ENCODE assay signal across 11 cellular contexts in the genomic region with DNA sequence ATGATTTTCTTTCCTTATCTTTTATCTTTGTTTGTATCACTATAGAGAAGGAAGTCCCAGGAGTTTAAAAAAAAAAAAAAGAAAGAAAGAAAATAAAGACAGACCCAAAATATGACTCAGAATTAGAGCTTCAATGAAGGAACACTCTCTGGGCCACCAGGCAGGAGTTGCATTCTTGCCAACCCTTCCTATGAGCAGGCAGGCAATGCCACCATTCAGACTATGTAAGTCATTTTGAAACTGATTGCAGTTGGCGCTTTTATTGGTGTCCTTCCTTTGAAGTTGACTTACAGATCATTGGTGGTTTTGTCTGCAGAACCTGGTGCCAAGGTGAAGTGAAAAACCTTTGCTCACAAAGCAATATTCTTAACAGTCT. TPM values are rescaled to one million over a fixed set of nuclear protein-coding genes. Genes with fewer than 3 reads are reported as not detected.
DNase-seq lines count a peak whose midpoint lies in the region; ATAC-seq and TF ChIP-seq lines count a peak whose summit lies in the region.
"Had no signal": no experiment of that assay in that cellular context is flagged by ENCODE, and none has a peak within 500 bp of the region (broad histone marks: within the 10 kb centered on the region; RNA-seq: fewer than 3 reads in every experiment).

No MANE protein-coding gene starts in this region.

- peak overlapping the region; percentile 60 for H2AFZ ChIP-seq in GM23248

- DNase-seq in GM23248 = peak; percentile 57
- DNase-seq in SW480 (ENCODE audit: low spot score) = peak; percentile 30
- DNase-seq in fibroblast of the aortic adventitia (ENCODE audit: low read depth) = peak; percentile 35
- no peak for DNase-seq in DMS 273 treated with DMSO at 0.1 percent for 48 hours (lab: John Stamatoyannopoulos, UW)
- no peak for DNase-seq in dorsolateral prefrontal cortex
- DNase-seq in GM13977 (ENCODE audit: low spot score) = no peak
- DNase-seq: anterior cingulate cortex, left lung, NCI-H748 treated with DMSO at 0.1 percent for 48 hours had no signal

- in situ Hi-C loops in GM23248 (cut with MboI) (no loop called here), GM13977 (cut with MboI; ENCODE audit: low pct_unique_long_range_greater_than_20kb, low sequenced_read_pairs, unreplicated experiment) (no loop called here)

- H3K4me3 ChIP-seq in GM23248 (no peak overlapping the region), fibroblast of the aortic adventitia (ENCODE audit: low read depth, low read length) (no peak overlapping the region), dorsolateral prefrontal cortex (no peak overlapping the region)
- H3K4me3 ChIP-seq: left lung had no signal

- no peaks in the 10 kb centered on the region for H3K9me3 ChIP-seq in GM23248 (ENCODE audit: low read depth)
- H3K9me3 ChIP-seq: left lung had no signal

- H3K79me2 ChIP-seq in GM23248 (ENCODE audit: insufficient read depth) = no peaks in the 10 kb centered on the region

- peaks cover 9% of the 10 kb centered on the region for H3K4me1 ChIP-seq in GM23248 (ENCODE audit: insufficient read depth)
- H3K4me1 ChIP-seq: left lung had no signal

- no peaks in the 10 kb centered on the region for H3K9me2 ChIP-seq in GM23248 (ENCODE audit: insufficient read depth)

- WGBS in GM23248 (ENCODE audit: low coverage in 1 of 2, low lambda C conversion rate in 2 of 2, missing lambda C conversion rate in 2 of 2), 2 experiments = 90 to 94% methylated on average over 1 of the region's 1 CpG

- H4K20me1 ChIP-seq in GM23248 (ENCODE audit: insufficient read depth) = no peaks in the 10 kb centered on the region

- intact Hi-C loops in dorsolateral prefrontal cortex (cut with DNase I) = no loop called here

- H3K4me2 ChIP-seq in GM23248 (ENCODE audit: unreplicated experiment) = peak overlapping the region; percentile 38

- H3K27me3 ChIP-seq in GM23248 (replicated peaks; ENCODE audit: insufficient read depth) = no peaks in the 10 kb centered on the region
- H3K27me3 ChIP-seq in dorsolateral prefrontal cortex = no peaks in the 10 kb centered on the region
- H3K27me3 ChIP-seq: left lung had no signal

- no peaks in the 10 kb centered on the region for H3K36me3 ChIP-seq in GM23248 (ENCODE audit: low read depth)
- H3K36me3 ChIP-seq: left lung had no signal

- peak; percentile 42 for ATAC-seq in GM18520 (IDR thresholded peaks at IDR 0.05; ENCODE audit: unreplicated experiment)
- no peak for ATAC-seq in GM19324 (IDR thresholded peaks at IDR 0.05; ENCODE audit: low FRiP score, unreplicated experiment)
- ATAC-seq: left lung had no signal

- peaks cover 15% of the 10 kb centered on the region for H3F3A ChIP-seq in GM23248 (ENCODE audit: insufficient read depth)

- no peak overlapping the region for H3K27ac ChIP-seq in GM23248
- no peak overlapping the region for H3K27ac ChIP-seq in dorsolateral prefrontal cortex
- H3K27ac ChIP-seq: left lung had no signal

- H3K9ac ChIP-seq in GM23248 = no peak overlapping the region

- no peak for TF ChIP-seq CTCF in fibroblast of the aortic adventitia (IDR thresholded peaks at IDR 0.05; ENCODE audit: insufficient read depth, low read length)
- no peak for TF ChIP-seq CTCF in dorsolateral prefrontal cortex (IDR thresholded peaks at IDR 0.05 in 54 of 56, conservative IDR thresholded peaks at IDR 0.05 in 2 of 56; ENCODE audit: low read depth in 1 of 56, partially characterized antibody in 56 of 56)
- TF ChIP-seq CTCF in GM13977 (IDR thresholded peaks at IDR 0.05; ENCODE audit: extremely low read depth, insufficient read depth, missing control alignments) = no peak

RNA-seq across cellular contexts. Expression of a gene that starts 50.3 kb away (rescaled TPM):
- total RNA-seq in GM23248 (2014; rRNA removed; shearing (Covaris generic)) = 1.2 TPM in 1 of 2 replicates, not detected in the other
- polyA plus RNA-seq in GM23248 (2016; fragmentation: Nextera tagmentation; extraction: Ambion mirVana) = 0.10 and 0.28 TPM in 2 replicates
- total RNA-seq in fibroblast of the aortic adventitia (ENCODE audit: low replicate concordance) = 0.54 and 1.6 TPM in 2 replicates
- total RNA-seq in dorsolateral prefrontal cortex = 1 to 10 TPM in 3 of 120 experiments, under 1 TPM in 83, not detected in 34; 0.15 to 2.1 (median 0.46) TPM

Comparison
In these comparisons a context has a peak if more than half of its experiments do, and no peak if none do; other contexts are left out.
1. DNase-seq: peak in GM23248 (single experiment), SW480 (single experiment) and fibroblast of the aortic adventitia (single experiment); none in DMS 273 treated with DMSO at 0.1 percent for 48 hours (single experiment), dorsolateral prefrontal cortex (0 of 10) and GM13977 (single experiment).